ENCODE assay signal across 19 cellular contexts in genomic region chr9:7780261-7780988, GRCh38. TPM values are rescaled to one million over a fixed set of nuclear protein-coding genes. Genes with fewer than 3 reads are reported as not detected.
A peak's percentile ranks its signal among the peaks of the same experiment; 100 is the strongest.
DNase-seq lines count a peak whose midpoint lies in the region; ATAC-seq and TF ChIP-seq lines count a peak whose summit lies in the region.
"Had no signal": no experiment of that assay in that cellular context is flagged by ENCODE, and none has a peak within 500 bp of the region (broad histone marks: within the 10 kb centered on the region; RNA-seq: fewer than 3 reads in every experiment).

No MANE protein-coding gene starts in this region.

- H4K20me1 ChIP-seq in mammary epithelial cell (ENCODE audit: insufficient read depth, low read length) (no peaks in the 10 kb centered on the region), smooth muscle cell (ENCODE audit: low read depth) (no peaks in the 10 kb centered on the region)

- DNase-seq in mammary epithelial cell (peak; percentile 69), breast epithelium (ENCODE audit: low spot score in 2 of 2) (no peak), WERI-Rb-1 (peak; percentile 62), foreskin keratinocyte (peak; percentile 47 to 75), smooth muscle cell (lab: John Stamatoyannopoulos, UW; ENCODE audit: unreplicated experiment) (no peak)
- DNase-seq in activated effector memory CD4-positive, alpha-beta T cell treated with anti-CD3 and anti-CD28 coated beads, Interleukin-2, amount 50 U/mL, for 16 hours, result no peak
- DNase-seq: activated gamma-delta T cell; CD4-positive, alpha-beta T cell; effector memory CD8-positive, alpha-beta T cell; head of caudate nucleus; naive B cell; NCI-H1694 treated with DMSO at 0.1 percent for 48 hours; NCI-H510A had no signal

- H3K27ac ChIP-seq in mammary epithelial cell (ENCODE audit: insufficient read depth, low read depth, low read length) (no peak overlapping the region), breast epithelium (no peak overlapping the region), WERI-Rb-1 (peak overlapping the region; percentile 24; the same call in 1 of the 2 replicates), foreskin keratinocyte (no peak overlapping the region), smooth muscle cell (ENCODE audit: low read depth) (peak overlapping the region; percentile 58)
- H3K27ac ChIP-seq: 22Rv1, suprapubic skin had no signal

- WGBS in mammary epithelial cell (ENCODE audit: low coverage, missing lambda C conversion rate), result 49% methylated on average over 3 of the region's 3 CpGs
- WGBS in smooth muscle cell (ENCODE audit: low lambda C conversion rate), result 12% methylated on average over 3 of the region's 3 CpGs

- no TSS peak for BruUV-seq in mammary epithelial cell (replicated peaks; lab: Mats Ljungman, UMichigan)

- dilution Hi-C loops in mammary epithelial cell (cut with HindIII; ENCODE audit: low sequenced_read_pairs), result no loop called here

- TF ChIP-seq POLR2A in breast epithelium (IDR thresholded peaks at IDR 0.05), result no peak

- H3K9me3 ChIP-seq in mammary epithelial cell (replicated peaks; ENCODE audit: insufficient read depth, low read length), result no peaks in the 10 kb centered on the region
- H3K9me3 ChIP-seq in breast epithelium, result no peaks in the 10 kb centered on the region
- H3K9me3 ChIP-seq in WERI-Rb-1 (ENCODE audit: severe bottlenecking), result no peaks in the 10 kb centered on the region
- H3K9me3 ChIP-seq in smooth muscle cell (replicated peaks; ENCODE audit: low read depth), result no peaks in the 10 kb centered on the region
- H3K9me3 ChIP-seq: suprapubic skin had no signal

- H3K4me3 ChIP-seq in mammary epithelial cell (replicated peaks in 1 of 3; ENCODE audit: insufficient read depth in 1 of 3, low read depth in 2 of 3, low read length in 3 of 3) (no peak overlapping the region), breast epithelium (no peak overlapping the region), WERI-Rb-1 (ENCODE audit: low read depth, low read length) (no peak overlapping the region), smooth muscle cell (no peak overlapping the region)
- H3K4me3 ChIP-seq: suprapubic skin had no signal

- in situ Hi-C loops in mammary epithelial cell (cut with MboI; ENCODE audit: low sequenced_read_pairs in 2 of 2), result no loop called here

- no peak overlapping the region for H3K4me2 ChIP-seq in mammary epithelial cell (ENCODE audit: insufficient read depth, low read depth, low read length)
- H3K4me2 ChIP-seq in smooth muscle cell, result peak overlapping the region; percentile 34

- TF ChIP-seq CTCF in mammary epithelial cell (conservative IDR thresholded peaks at IDR 0.05 in 1 of 2, IDR thresholded peaks at IDR 0.05 in 1 of 2; ENCODE audit: extremely low read depth in 1 of 2, insufficient read depth in 1 of 2, low read depth in 1 of 2, low read length in 2 of 2) (no peak), breast epithelium (IDR thresholded peaks at IDR 0.05) (no peak), WERI-Rb-1 (IDR thresholded peaks at IDR 0.05; ENCODE audit: low read depth, low read length) (no peak), foreskin keratinocyte (conservative IDR thresholded peaks at IDR 0.05) (no peak), smooth muscle cell (IDR thresholded peaks at IDR 0.05; ENCODE audit: borderline replicate concordance, insufficient read depth, poor library complexity, severe bottlenecking) (no peak)

- CTCF ChIA-PET in mammary epithelial cell (lab: Charles Lee; ENCODE audit: low non-redundant PET), result no interaction called here

- intact Hi-C loops in mammary epithelial cell (cut with micrococcal nuclease) (no loop called here), breast epithelium (cut with DNase I; ENCODE audit: low total_unique reads) (no loop called here)

- H2AFZ ChIP-seq in mammary epithelial cell (ENCODE audit: low read depth, low read length), result no peak overlapping the region
- no peak overlapping the region for H2AFZ ChIP-seq in smooth muscle cell (ENCODE audit: low read depth)

- H3K36me3 ChIP-seq in mammary epithelial cell (ENCODE audit: insufficient read depth, low read length) (no peaks in the 10 kb centered on the region), breast epithelium (no peaks in the 10 kb centered on the region), WERI-Rb-1 (no peaks in the 10 kb centered on the region), smooth muscle cell (ENCODE audit: low read depth) (no peaks in the 10 kb centered on the region)
- H3K36me3 ChIP-seq: suprapubic skin had no signal

- ATAC-seq in foreskin keratinocyte (peak; percentile 78), GM21576 (IDR thresholded peaks at IDR 0.05; ENCODE audit: unreplicated experiment) (no peak), GM19455 (IDR thresholded peaks at IDR 0.05; ENCODE audit: unreplicated experiment) (no peak)
- ATAC-seq: effector memory CD8-positive, alpha-beta T cell; Panc1; WTC11 had no signal

- H3K27me3 ChIP-seq in mammary epithelial cell (ENCODE audit: insufficient read depth, low read length) (no peaks in the 10 kb centered on the region), breast epithelium (no peaks in the 10 kb centered on the region), WERI-Rb-1 (ENCODE audit: insufficient read depth, low read depth, severe bottlenecking) (no peaks in the 10 kb centered on the region), foreskin keratinocyte (no peaks in the 10 kb centered on the region), smooth muscle cell (ENCODE audit: low read depth) (no peaks in the 10 kb centered on the region)
- H3K27me3 ChIP-seq: suprapubic skin had no signal

- no peak overlapping the region for H3K9ac ChIP-seq in mammary epithelial cell (ENCODE audit: insufficient read depth, low read length)
- H3K9ac ChIP-seq in smooth muscle cell (ENCODE audit: low read depth), result no peak overlapping the region

- H3K4me1 ChIP-seq in mammary epithelial cell (ENCODE audit: insufficient read depth, low read length) (peaks cover 4% of the 10 kb centered on the region), breast epithelium (no peaks in the 10 kb centered on the region), foreskin keratinocyte (no peaks in the 10 kb centered on the region), smooth muscle cell (ENCODE audit: low read depth) (peaks cover 6% of the 10 kb centered on the region)
- H3K4me1 ChIP-seq: suprapubic skin had no signal

- peaks cover 7% of the 10 kb centered on the region for H3F3A ChIP-seq in smooth muscle cell (ENCODE audit: low read depth)

- H3K79me2 ChIP-seq in mammary epithelial cell (ENCODE audit: insufficient read depth, low read length), result no peaks in the 10 kb centered on the region
- no peaks in the 10 kb centered on the region for H3K79me2 ChIP-seq in smooth muscle cell (ENCODE audit: low read depth)

RNA-seq across cellular contexts. Expression of gene DMAC1, which starts 19.2 kb away (rescaled TPM):
- 10 to 100 TPM; 10.0 to 62.8 TPM for total RNA-seq in mammary epithelial cell
- polyA plus RNA-seq in mammary epithelial cell, result 15.2 TPM
- polyA minus RNA-seq in mammary epithelial cell, result 20.1 TPM
- 10 to 100 TPM; 12.9 to 14.4 (median 13.3) TPM for total RNA-seq in breast epithelium
- 53.3 and 54.1 TPM in 2 replicates for total RNA-seq in foreskin keratinocyte
- polyA plus RNA-seq in foreskin keratinocyte, result 79.3 and 81.7 TPM in 2 replicates
- total RNA-seq in smooth muscle cell, result 14.8 and 17.5 TPM in 2 replicates
- polyA plus RNA-seq in smooth muscle cell, result 68.3 and 72.4 TPM in 2 replicates

Comparison
In these comparisons a context has a peak if more than half of its experiments do, and no peak if none do; other contexts are left out.
1. DNase-seq: peak in mammary epithelial cell (single experiment), WERI-Rb-1 (single experiment) and foreskin keratinocyte (2 of 2); none in breast epithelium (0 of 2), smooth muscle cell (single experiment) and activated effector memory CD4-positive, alpha-beta T cell treated with anti-CD3 and anti-CD28 coated beads, Interleukin-2, amount 50 U/mL, for 16 hours (single experiment).
2. H3K27ac ChIP-seq: peak in WERI-Rb-1 (single experiment) and smooth muscle cell (single experiment); none in mammary epithelial cell (single experiment), breast epithelium (0 of 2) and foreskin keratinocyte (single experiment).